Comparison of ENCODE assay signal across 8 cellular contexts in genomic region chr17:74429604-74430384, GRCh38. TPM values are rescaled to one million over a fixed set of nuclear protein-coding genes. Genes with fewer than 3 reads are reported as not detected.
DNase-seq lines count a peak whose midpoint lies in the region; ATAC-seq and TF ChIP-seq lines count a peak whose summit lies in the region.

No MANE protein-coding gene starts in this region.

- ATAC-seq in GM19397 (IDR thresholded peaks at IDR 0.05; ENCODE audit: unreplicated experiment) (peak; percentile 11), PC-3 (no peak; the same call in 1 of the 2 replicates), gastrocnemius medialis (peak; percentile 57 to 61)

- peak; percentile 74 to 80 for TF ChIP-seq POLR2A in gastrocnemius medialis (IDR thresholded peaks at IDR 0.05)

- BruUV-seq in PC-3 (replicated peaks; lab: Mats Ljungman, UMichigan), result no TSS peak

- peak overlapping the region; percentile 99 for H3K27ac ChIP-seq in PC-3 (ENCODE audit: low read length)
- peak overlapping the region; percentile 97 for H3K27ac ChIP-seq in left ventricle myocardium inferior (replicated peaks)
- peak overlapping the region; percentile 96 to 99 (median 98) for H3K27ac ChIP-seq in gastrocnemius medialis

- peak overlapping the region; percentile 80 for H3K4me3 ChIP-seq in PC-3 (ENCODE audit: low read length)
- H3K4me3 ChIP-seq in left ventricle myocardium inferior, result peak overlapping the region; percentile 73
- peak overlapping the region; percentile 76 to 84 (median 81) for H3K4me3 ChIP-seq in gastrocnemius medialis

- DNase-seq in PC-3, result peak; percentile 28
- DNase-seq in left ventricle myocardium inferior, result no peak
- peak; percentile 81 to 88 for DNase-seq in gastrocnemius medialis
- no peak for DNase-seq in GM19238 (ENCODE audit: insufficient read length, low spot score)
- DNase-seq in GM03348 (ENCODE audit: low spot score), result no peak
- no peak for DNase-seq in NCI-H82 treated with DMSO at 0.1 percent for 48 hours (lab: John Stamatoyannopoulos, UW; ENCODE audit: unreplicated experiment)
- DNase-seq in NCI-H1048 (lab: John Stamatoyannopoulos, UW), result no peak

- H3K4me2 ChIP-seq in PC-3 (ENCODE audit: low read length), result peak overlapping the region; percentile 96

- H3F3A ChIP-seq in PC-3 (ENCODE audit: low read length, unreplicated experiment), result peaks cover 3% of the 10 kb centered on the region

- H3K9me3 ChIP-seq in PC-3 (ENCODE audit: low read length) (no peaks in the 10 kb centered on the region), left ventricle myocardium inferior (replicated peaks) (no peaks in the 10 kb centered on the region), gastrocnemius medialis (no peaks in the 10 kb centered on the region)

- CTCF ChIA-PET in PC-3 (lab: Charles Lee), result no interaction called here

- H3K36me3 ChIP-seq in PC-3 (ENCODE audit: low read depth, low read length), result 0 out of 2 replicates have a peak, but pooled peaks cover 3% of the 10 kb centered on the region
- no peaks in the 10 kb centered on the region for H3K36me3 ChIP-seq in left ventricle myocardium inferior
- H3K36me3 ChIP-seq in gastrocnemius medialis, result no peaks in the 10 kb centered on the region

- in situ Hi-C loops in gastrocnemius medialis (cut with MboI; ENCODE audit: low sequenced_read_pairs in 4 of 4), result no loop called here

- H3K79me2 ChIP-seq in PC-3 (ENCODE audit: low read length), result peaks cover 31% of the 10 kb centered on the region

- H3K4me1 ChIP-seq in PC-3 (ENCODE audit: insufficient read depth, low read length) (peaks cover 54% of the 10 kb centered on the region), left ventricle myocardium inferior (peaks cover 93% of the 10 kb centered on the region), gastrocnemius medialis (peaks cover 56 to 61% of the 10 kb centered on the region in 2 donors)

- H3K9ac ChIP-seq in PC-3 (ENCODE audit: low read length), result peak overlapping the region; percentile 97

- H3K27me3 ChIP-seq in PC-3 (ENCODE audit: low read length) (no peaks in the 10 kb centered on the region), left ventricle myocardium inferior (ENCODE audit: low read depth) (peaks cover 5% of the 10 kb centered on the region), gastrocnemius medialis (no peaks in the 10 kb centered on the region)

- intact Hi-C loops in PC-3 (cut with micrococcal nuclease), result loop anchor here (1.0 to 5.0 kb wide), 4 partner anchors 12 to 217 kb away; partner anchors contain the start of gene TTYH2
- intact Hi-C loops in left ventricle myocardium inferior (cut with micrococcal nuclease), result no loop called here
- intact Hi-C loops in gastrocnemius medialis (cut with DNase I; ENCODE audit: low total_unique reads), result no loop called here

- H4K20me1 ChIP-seq in PC-3 (ENCODE audit: low read length), result peaks cover 18% of the 10 kb centered on the region

- H3K9me2 ChIP-seq in PC-3 (replicated peaks; ENCODE audit: low read length), result no peaks in the 10 kb centered on the region

- H2AFZ ChIP-seq in PC-3 (ENCODE audit: low read length), result peak overlapping the region; percentile 73

- TF ChIP-seq CTCF in PC-3 (conservative IDR thresholded peaks at IDR 0.05; ENCODE audit: low read depth, low read length), result no peak
- TF ChIP-seq CTCF in left ventricle myocardium inferior (IDR thresholded peaks at IDR 0.05; ENCODE audit: borderline replicate concordance), result no peak
- TF ChIP-seq CTCF in gastrocnemius medialis (IDR thresholded peaks at IDR 0.05 in 4 of 5, conservative IDR thresholded peaks at IDR 0.05 in 1 of 5), result no peak

- POLR2A ChIA-PET in PC-3 (lab: Charles Lee; ENCODE audit: unreplicated experiment), result interaction anchor here (0.5 to 1.0 kb wide), 4 partner anchors 13 to 38 kb away, joined by 3 to 5 read pairs (median 4); no protein-coding TSS in a partner anchor

RNA-seq across cellular contexts. Expression of gene GPRC5C, which starts 2.1 kb away (rescaled TPM):
- total RNA-seq in PC-3 (2014; rRNA removed) (209 and 210 TPM in 2 replicates), left ventricle myocardium inferior (32.0 TPM), gastrocnemius medialis (100 to 1,000 TPM in 3 of 4 donors, 10 to 100 TPM in 1; 80.4 to 138 (median 127) TPM)

RNA-seq across cellular contexts. Expression of gene CD300A, which starts 36.6 kb away (rescaled TPM):
- total RNA-seq in PC-3 (2014; rRNA removed), result not detected in 2 replicates
- total RNA-seq in left ventricle myocardium inferior, result 1.2 TPM
- total RNA-seq in gastrocnemius medialis, result 1 to 10 TPM in 2 of 4 donors, not detected in 2; 1.4 to 2.5 TPM

Comparison
In these comparisons a context has a peak if more than half of its experiments do, and no peak if none do; other contexts are left out.
1. DNase-seq: peak in PC-3 (single experiment) and gastrocnemius medialis (2 of 2); none in left ventricle myocardium inferior (single experiment), GM19238 (single experiment), GM03348 (single experiment), NCI-H82 treated with DMSO at 0.1 percent for 48 hours (single experiment) and NCI-H1048 (single experiment).
2. Peak in every context shown above with its lines, with median percentiles within 50 percentile points of each other: H3K27ac ChIP-seq and H3K4me3 ChIP-seq.